ENCODE assay signal across 1 cellular context in genomic region chr5:133114166-133114932, GRCh38.
TF ChIP-seq lines count a peak whose summit lies in the region.

No MANE protein-coding gene starts in this region.

TF ChIP-seq in K562, 482 proteins besides CTCF, POLR2A, EP300 and RAD21:
- TF ChIP-seq TCF15 (CRISPR knock-in tag; IDR thresholded peaks at IDR 0.05) (no peak), ZBTB12 (CRISPR knock-in tag; IDR thresholded peaks at IDR 0.05) (no peak), RCOR1 (IDR thresholded peaks at IDR 0.05; ENCODE audit: borderline replicate concordance in 1 of 2, low read depth in 2 of 2, low read length in 2 of 2) (peak in 1 of 2 experiments; percentile 75; a peak in 2 of 4 replicates), CTBP1 (IDR thresholded peaks at IDR 0.05; ENCODE audit: borderline replicate concordance) (peak; percentile 80), ELF1 (tag; IDR thresholded peaks at IDR 0.05) (no peak)
